Comparison of ENCODE assay signal across 9 cellular contexts in genomic region chr13:27868639-27869435, GRCh38. TPM values are rescaled to one million over a fixed set of nuclear protein-coding genes. Genes with fewer than 3 reads are reported as not detected.
DNase-seq lines count a peak whose midpoint lies in the region; ATAC-seq and TF ChIP-seq lines count a peak whose summit lies in the region.
"Had no signal": no experiment of that assay in that cellular context is flagged by ENCODE, and none has a peak within 500 bp of the region (broad histone marks: within the 10 kb centered on the region; RNA-seq: fewer than 3 reads in every experiment).

No MANE protein-coding gene starts in this region.

- H3K27ac ChIP-seq in left ventricle myocardium inferior (replicated peaks) (no peak overlapping the region), Panc1 (ENCODE audit: low read length) (no peak overlapping the region)

- H3K4me3 ChIP-seq in left ventricle myocardium inferior (no peak overlapping the region), Panc1 (ENCODE audit: low read depth in 2 of 2, low read length in 2 of 2) (no peak overlapping the region), foreskin fibroblast (ENCODE audit: low read depth in 1 of 2, low read length in 2 of 2) (no peak overlapping the region)

- ATAC-seq in left cardiac atrium (no peak), Panc1 (no peak)

- CTCF ChIA-PET in Panc1 (lab: Charles Lee), result interaction anchor here (1.0 to 2.3 kb wide), 3 partner anchors 42 to 85 kb away, joined by 3 to 19 read pairs (median 6); no protein-coding TSS in a partner anchor

- TF ChIP-seq CTCF in left ventricle myocardium inferior (IDR thresholded peaks at IDR 0.05; ENCODE audit: borderline replicate concordance) (peak; percentile 43), Panc1 (IDR thresholded peaks at IDR 0.05) (peak; percentile 67), foreskin fibroblast (IDR thresholded peaks at IDR 0.05; ENCODE audit: low read depth, low read length) (peak; percentile 44)

- no peaks in the 10 kb centered on the region for H3K4me1 ChIP-seq in left ventricle myocardium inferior
- H3K4me1 ChIP-seq in Panc1 (ENCODE audit: control insufficient read depth, insufficient read depth, low read length), result no peaks in the 10 kb centered on the region; the same call in 1 of the 2 replicates

- intact Hi-C loops in left ventricle myocardium inferior (cut with micrococcal nuclease), result no loop called here
- intact Hi-C loops in left cardiac atrium (cut with DNase I), result no loop called here
- intact Hi-C loops in Panc1 (cut with micrococcal nuclease; ENCODE audit: unreplicated experiment), result loop anchor here (5.0 kb wide), 1 partner anchor 83 kb away; no protein-coding TSS in a partner anchor

- H3K27me3 ChIP-seq in left ventricle myocardium inferior (ENCODE audit: low read depth) (peaks cover 88% of the 10 kb centered on the region), Panc1 (ENCODE audit: control insufficient read depth, insufficient read depth, low read length) (no peaks in the 10 kb centered on the region)

- BruUV-seq in Panc1 (replicated peaks; lab: Mats Ljungman, UMichigan), result no TSS peak

- no peaks in the 10 kb centered on the region for H3K36me3 ChIP-seq in left ventricle myocardium inferior
- H3K36me3 ChIP-seq in Panc1 (ENCODE audit: control insufficient read depth, insufficient read depth, low read length), result no peaks in the 10 kb centered on the region

- H3K9me3 ChIP-seq in left ventricle myocardium inferior (replicated peaks), result no peaks in the 10 kb centered on the region
- no peaks in the 10 kb centered on the region for H3K9me3 ChIP-seq in Panc1 (ENCODE audit: control insufficient read depth, insufficient read depth, low read depth, low read length)

- no peak for DNase-seq in left ventricle myocardium inferior
- DNase-seq in left cardiac atrium, result no peak
- peak; percentile 2 for DNase-seq in Panc1 (ENCODE audit: low read depth, low spot score)
- peak in 1 of 2 donors; percentile 29 for DNase-seq in foreskin fibroblast
- no peak for DNase-seq in T-helper 9 cell
- DNase-seq in GM19238 (ENCODE audit: insufficient read length, low spot score), result no peak
- DNase-seq in NCI-H187 (lab: John Stamatoyannopoulos, UW), result no peak
- no peak for DNase-seq in activated T-cell treated with anti-CD3 and anti-CD28 coated beads for 4 hours
- DNase-seq: activated B cell treated with CpG ODN at 0.5 μM for 24 hours had no signal

- in situ Hi-C loops in Panc1 (cut with HindIII; ENCODE audit: low pct_unique_long_range_greater_than_20kb, low sequenced_read_pairs), result no loop called here

- POLR2A ChIA-PET in Panc1 (lab: Charles Lee), result interaction anchor here (0.9 kb wide), 1 partner anchor 84 kb away, joined by 3 read pairs; no protein-coding TSS in a partner anchor

RNA-seq across cellular contexts. Expression of gene PDX1, which starts 51.0 kb away (rescaled TPM):
- total RNA-seq in left ventricle myocardium inferior, result not detected
- not detected for total RNA-seq in left cardiac atrium
- 3.4 TPM for total RNA-seq in Panc1 (2021; ENCODE audit: unreplicated experiment)
- 2.9 TPM for polyA plus RNA-seq in Panc1 (2012; ENCODE audit: insufficient read length)
- total RNA-seq: activated B cell treated with CpG ODN at 0.5 μM for 24 hours had no signal
